In genomic region chr3:128051837-128052766, GRCh38 we compare ENCODE assay signal across 1 cellular context.
TF ChIP-seq lines count a peak whose summit lies in the region.

Gene SEC61A1 (plus strand): TSS chr3:128052437. CDS start chr3:128052553, 116 bp downstream.

TF ChIP-seq in K562, 482 proteins besides CTCF, POLR2A, EP300 and RAD21 (continued from another document):
- TF ChIP-seq JUND (IDR thresholded peaks at IDR 0.05; ENCODE audit: borderline replicate concordance, low read depth, low read length), result no peak
- 0 out of 3 replicates have a peak, but pooled peaks have one; percentile 20 for TF ChIP-seq JUND (tag; IDR thresholded peaks at IDR 0.05; ENCODE audit: borderline replicate concordance, low read depth, low read length)
- TF ChIP-seq HNRNPUL1 (IDR thresholded peaks at IDR 0.05; ENCODE audit: low read length), result no peak
- no peak for TF ChIP-seq ZNF583 (CRISPR knock-in tag; IDR thresholded peaks at IDR 0.05)
- TF ChIP-seq ARNT (IDR thresholded peaks at IDR 0.05), result no peak
- TF ChIP-seq ZFX (CRISPR knock-in tag; IDR thresholded peaks at IDR 0.05), result peak; percentile 83
- TF ChIP-seq POLR2G (IDR thresholded peaks at IDR 0.05; ENCODE audit: low read depth, low read length), result peak; percentile 97
- TF ChIP-seq, protein P1, sequence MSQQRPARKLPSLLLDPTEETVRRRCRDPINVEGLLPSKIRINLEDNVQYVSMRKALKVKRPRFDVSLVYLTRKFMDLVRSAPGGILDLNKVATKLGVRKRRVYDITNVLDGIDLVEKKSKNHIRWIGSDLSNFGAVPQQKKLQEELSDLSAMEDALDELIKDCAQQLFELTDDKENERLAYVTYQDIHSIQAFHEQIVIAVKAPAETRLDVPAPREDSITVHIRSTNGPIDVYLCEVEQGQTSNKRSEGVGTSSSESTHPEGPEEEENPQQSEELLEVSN (IDR thresholded peaks at IDR 0.05; ENCODE audit: borderline replicate concordance in 1 of 2, extremely low read depth in 1 of 2, insufficient read depth in 1 of 2, insufficient read length in 1 of 2, low read depth in 1 of 2, low read length in 1 of 2, poor library complexity in 1 of 2, severe bottlenecking in 1 of 2), result peak; percentile 66 to 85
- no peak for TF ChIP-seq PTBP1 (IDR thresholded peaks at IDR 0.05; ENCODE audit: low read depth, low read length)
- no peak for TF ChIP-seq KAT7 (CRISPR knock-in tag; IDR thresholded peaks at IDR 0.05; ENCODE audit: borderline replicate concordance)
- TF ChIP-seq NFRKB (IDR thresholded peaks at IDR 0.05; ENCODE audit: low read depth), result no peak
- peak; percentile 66 for TF ChIP-seq RBM25 (IDR thresholded peaks at IDR 0.05; ENCODE audit: low read depth, low read length, severe bottlenecking)
- peak; percentile 72 for TF ChIP-seq HMGN3 (IDR thresholded peaks at IDR 0.05; ENCODE audit: borderline replicate concordance, extremely low read depth, insufficient read length, low read depth, low read length)
- peak; percentile 77 for TF ChIP-seq CCNT2 (IDR thresholded peaks at IDR 0.05; ENCODE audit: borderline replicate concordance, extremely low read depth, insufficient read length, low read depth, low read length)
- peak; percentile 82 for TF ChIP-seq EP400 (IDR thresholded peaks at IDR 0.05)
- peak; percentile 78; the same call in 1 of the 2 replicates for TF ChIP-seq AFF4 (CRISPR knock-in tag; IDR thresholded peaks at IDR 0.05)
